ENCODE assay signal across 8 cellular contexts in genomic region chr16:19294156-19294649, GRCh38. TPM values are rescaled to one million over a fixed set of nuclear protein-coding genes. Genes with fewer than 3 reads are reported as not detected.
A peak's percentile ranks its signal among the peaks of the same experiment; 100 is the strongest.
DNase-seq lines count a peak whose midpoint lies in the region; ATAC-seq and TF ChIP-seq lines count a peak whose summit lies in the region.

No MANE protein-coding gene starts in this region.

- ATAC-seq in GM18907 (IDR thresholded peaks at IDR 0.05; ENCODE audit: unreplicated experiment) (peak; percentile 89), HG02610 (IDR thresholded peaks at IDR 0.05; ENCODE audit: unreplicated experiment) (peak; percentile 87), right cardiac atrium (peak; percentile 76 to 78)
- peak; percentile 94 for ATAC-seq in stimulated activated naive CD8-positive, alpha-beta T cell treated with anti-CD3 and anti-CD28 coated beads, Interleukin-15, amount 100 ng/mL, for 72 hours

- DNase-seq in right cardiac atrium, result peak; percentile 46 to 73 (median 73)
- DNase-seq in stimulated activated naive CD8-positive, alpha-beta T cell treated with anti-CD3 and anti-CD28 coated beads, Interleukin-15, amount 100 ng/mL, for 72 hours, result peak; percentile 3 to 49
- DNase-seq in HT-29 (ENCODE audit: low spot score), result no peak
- no peak for DNase-seq in NCI-H2029 treated with DMSO at 0.1 percent for 48 hours (lab: John Stamatoyannopoulos, UW)
- no peak for DNase-seq in kidney glomerular epithelial cell (lab: John Stamatoyannopoulos, UW)

- intact Hi-C loops in right cardiac atrium (cut with DNase I), result no loop called here

- peaks cover 0 to 5% of the 10 kb centered on the region in 2 donors for H3K9me3 Mint-ChIP-seq in stimulated activated naive CD8-positive, alpha-beta T cell treated with anti-CD3 and anti-CD28 coated beads, Interleukin-15, amount 100 ng/mL, for 72 hours

- no peak overlapping the region for H3K4me3 ChIP-seq in right cardiac atrium (ENCODE audit: low read length)

- H3K4me1 ChIP-seq in right cardiac atrium (ENCODE audit: control insufficient read depth, insufficient read depth, low read length), result peaks cover 2% of the 10 kb centered on the region

- peaks cover 35% of the 10 kb centered on the region for H3K27me3 Mint-ChIP-seq in stimulated activated naive CD8-positive, alpha-beta T cell treated with anti-CD3 and anti-CD28 coated beads, Interleukin-15, amount 100 ng/mL, for 72 hours

- H3K27ac ChIP-seq in right cardiac atrium (ENCODE audit: low read length), result no peak overlapping the region

- H3K27ac Mint-ChIP-seq in stimulated activated naive CD8-positive, alpha-beta T cell treated with anti-CD3 and anti-CD28 coated beads, Interleukin-15, amount 100 ng/mL, for 72 hours, result no peak overlapping the region

- 13% methylated on average over 5 of the region's 5 CpGs for WGBS in right cardiac atrium

- no peaks in the 10 kb centered on the region for H3K27me3 ChIP-seq in right cardiac atrium (ENCODE audit: control insufficient read depth, insufficient read depth)

- no peaks in the 10 kb centered on the region for H3K9me3 ChIP-seq in right cardiac atrium (ENCODE audit: control insufficient read depth, low read length)

- H3K4me1 Mint-ChIP-seq in stimulated activated naive CD8-positive, alpha-beta T cell treated with anti-CD3 and anti-CD28 coated beads, Interleukin-15, amount 100 ng/mL, for 72 hours, result peaks cover 14% of the 10 kb centered on the region

- H3K4me3 Mint-ChIP-seq in stimulated activated naive CD8-positive, alpha-beta T cell treated with anti-CD3 and anti-CD28 coated beads, Interleukin-15, amount 100 ng/mL, for 72 hours, result peak overlapping the region; percentile 26 to 58

TF ChIP-seq in PFSK-1, 5 proteins besides CTCF, POLR2A, EP300 and RAD21:
- TF ChIP-seq REST (IDR thresholded peaks at IDR 0.05; ENCODE audit: insufficient read depth in 1 of 2, low read depth in 2 of 2, low read length in 2 of 2) (no peak), SIN3A (IDR thresholded peaks at IDR 0.05; ENCODE audit: borderline replicate concordance, insufficient read depth, low read length) (0 out of 2 replicates have a peak, but pooled peaks have one; percentile 18)

RNA-seq across cellular contexts. Expression of gene CLEC19A, which starts 8.7 kb away (rescaled TPM):
- polyA plus RNA-seq in PFSK-1 (2012; ENCODE audit: insufficient read length, low read depth), result not detected
- not detected for total RNA-seq in right cardiac atrium
- not detected for polyA plus RNA-seq in right cardiac atrium
- not detected in 2 replicates for total RNA-seq in HT-29 (2014; rRNA removed; shearing (Covaris generic))

Comparison
In these comparisons a context has a peak if more than half of its experiments do, and no peak if none do; other contexts are left out.
1. DNase-seq: peak in right cardiac atrium (3 of 3) and stimulated activated naive CD8-positive, alpha-beta T cell treated with anti-CD3 and anti-CD28 coated beads, Interleukin-15, amount 100 ng/mL, for 72 hours (2 of 2); none in HT-29 (single experiment), NCI-H2029 treated with DMSO at 0.1 percent for 48 hours (single experiment) and kidney glomerular epithelial cell (single experiment).
2. Peak in every context shown above with its lines, with median percentiles within 50 percentile points of each other: ATAC-seq.